In genomic region chr12:120841525-120841924, GRCh38 we compare ENCODE assay signal across 22 cellular contexts.
A peak's percentile ranks its signal among the peaks of the same experiment; 100 is the strongest.
DNase-seq lines count a peak whose midpoint lies in the region; ATAC-seq, FAIRE-seq and TF ChIP-seq lines count a peak whose summit lies in the region.
"Had no signal": no experiment of that assay in that cellular context is flagged by ENCODE, and none has a peak within 500 bp of the region (broad histone marks: within the 10 kb centered on the region; RNA-seq: fewer than 3 reads in every experiment).

No MANE protein-coding gene starts in this region.

- H3K9ac ChIP-seq in GM12878 (ENCODE audit: control insufficient read depth, insufficient read depth, low read length), result no peak overlapping the region
- H3K9ac ChIP-seq: BLaER1 treated with 17β-estradiol and CSF1 and Interleukin-3, amounts not matched to agents 10 nM and 100 nM had no signal

- H3K79me2 ChIP-seq in GM12878 (ENCODE audit: control insufficient read depth, insufficient read depth, low read length), result peaks cover 49% of the 10 kb centered on the region

- WGBS in GM12878 (ENCODE audit: insufficient coverage, insufficient replicate concordance, low lambda C conversion rate, missing lambda C conversion rate), result 91% methylated on average over 3 of the region's 3 CpGs

- no peak for TF ChIP-seq EP300 in GM12878 (IDR thresholded peaks at IDR 0.05; ENCODE audit: borderline replicate concordance in 1 of 2, control insufficient read depth in 1 of 2, low read depth in 2 of 2, low read length in 2 of 2)

- no peak for TF ChIP-seq CTCF in GM12878 (IDR thresholded peaks at IDR 0.05 in 2 of 3, conservative IDR thresholded peaks at IDR 0.05 in 1 of 3; ENCODE audit: control insufficient read depth in 2 of 3, extremely low read depth in 1 of 3, insufficient read depth in 1 of 3, low read depth in 3 of 3, low read length in 3 of 3)

- H3K9me3 ChIP-seq in GM12878 (replicated peaks; ENCODE audit: control insufficient read depth, insufficient read depth, low read length) (no peaks in the 10 kb centered on the region; the same call in 2 of the 3 replicates), T-helper 17 cell (ENCODE audit: control insufficient read depth, low read length, poor library complexity, severe bottlenecking) (no peaks in the 10 kb centered on the region)
- H3K9me3 ChIP-seq: A549, SJSA1 had no signal

- intact Hi-C loops in GM12878 (cut with micrococcal nuclease; ENCODE audit: unreplicated experiment), result no loop called here

- H3K27me3 ChIP-seq in GM12878 (replicated peaks in 1 of 2; ENCODE audit: control insufficient read depth in 2 of 2, insufficient read depth in 2 of 2, low read length in 1 of 2) (no peaks in the 10 kb centered on the region), layer of hippocampus (ENCODE audit: control insufficient read depth, insufficient read depth, low read length) (no peaks in the 10 kb centered on the region)
- H3K27me3 ChIP-seq: BLaER1 treated with 17β-estradiol and CSF1 and Interleukin-3, amounts not matched to agents 10 nM and 100 nM; SJSA1 had no signal

- H3K4me2 ChIP-seq in GM12878 (ENCODE audit: control insufficient read depth, insufficient read depth), result no peak overlapping the region
- H3K4me2 ChIP-seq: A549; BLaER1 treated with 17β-estradiol and CSF1 and Interleukin-3, amounts not matched to agents 10 nM and 100 nM had no signal

- POLR2A ChIA-PET in GM12878 (lab: Charles Lee), result interaction anchor here (1.0 kb wide), 1 partner anchor 31 kb away, joined by 4 read pairs; no protein-coding TSS in a partner anchor

- TF ChIP-seq RAD21 in GM12878 (IDR thresholded peaks at IDR 0.05; ENCODE audit: insufficient read depth, low read depth, low read length), result no peak

- peaks cover 24% of the 10 kb centered on the region for H3K4me1 ChIP-seq in GM12878 (ENCODE audit: control insufficient read depth, insufficient read depth, low read length)
- H3K4me1 ChIP-seq: A549 had no signal

- H3K4me3 ChIP-seq in GM12878, result no peak overlapping the region
- H3K4me3 ChIP-seq: A549; BLaER1 treated with 17β-estradiol and CSF1 and Interleukin-3, amounts not matched to agents 10 nM and 100 nM; SJSA1 had no signal

- peaks cover 2% of the 10 kb centered on the region for H3K36me3 Mint-ChIP-seq in T-helper 17 cell (ENCODE audit: low read depth)

- SMC1A ChIA-PET in GM12878 (lab: Charles Lee; ENCODE audit: uncharacterized antibody, unreplicated experiment), result interaction anchor here (1.4 kb wide), 1 partner anchor 9 kb away, joined by 3 read pairs; no protein-coding TSS in a partner anchor

- CTCF ChIA-PET in GM12878 (lab: Yijun Ruan, JAX), result no interaction called here

- peaks cover 36% of the 10 kb centered on the region for H3K4me1 Mint-ChIP-seq in T-helper 17 cell

- no peaks in the 10 kb centered on the region for H4K20me1 ChIP-seq in GM12878 (ENCODE audit: control insufficient read depth, insufficient read depth)

- no TSS peak for BruUV-seq in GM12878 (replicated peaks; lab: Mats Ljungman, UMichigan)

- FAIRE-seq in GM18507 (lab: Jason Lieb, UNC), result peak; percentile 57
- FAIRE-seq in GM12878 (lab: Jason Lieb, UNC), result peak; percentile 13
- FAIRE-seq: A549, H54 had no signal

- peak; percentile 61 for ATAC-seq in GM12878
- ATAC-seq in T-helper 17 cell, result no peak
- no peak for ATAC-seq in stimulated activated naive CD8-positive, alpha-beta T cell treated with anti-CD3 and anti-CD28 coated beads, Interleukin-15, Interleukin-2, amounts not matched to agents 100 U/mL and 50 U/mL, for 24 hours
- ATAC-seq in HG02885 (IDR thresholded peaks at IDR 0.05; ENCODE audit: poor library complexity, unreplicated experiment), result no peak
- ATAC-seq: A549; CD8-positive, alpha-beta T cell; Panc1 had no signal

- DNase-seq in GM18507 (ENCODE audit: extremely low spot score, insufficient read length, low read depth) (no peak), GM12878 (ENCODE audit: low read depth, low spot score) (no peak), substantia nigra (lab: John Stamatoyannopoulos, UW) (no peak), T-helper 17 cell (no peak), RPMI8226 (no peak)
- no peak for DNase-seq in stimulated activated naive CD8-positive, alpha-beta T cell treated with anti-CD3 and anti-CD28 coated beads, Interleukin-15, Interleukin-2, amounts not matched to agents 100 U/mL and 50 U/mL, for 24 hours
- DNase-seq: CD8-positive, alpha-beta T cell; DMS53; EL; HFFc6; NCI-H1417 treated with DMSO at 0.1 percent for 48 hours; NCI-H187 treated with DMSO at 0.1 percent for 48 hours; NCI-H345; NCI-H526 treated with DMSO at 0.1 percent for 48 hours had no signal

- H3K27ac Mint-ChIP-seq in T-helper 17 cell, result no peak overlapping the region
- H3K27ac Mint-ChIP-seq: HFFc6 had no signal

- H3K27me3 Mint-ChIP-seq in T-helper 17 cell, result no peaks in the 10 kb centered on the region

- H3K27ac ChIP-seq in GM12878 (ENCODE audit: control insufficient read depth, insufficient read depth) (no peak overlapping the region), layer of hippocampus (ENCODE audit: low read depth, low read length) (peak overlapping the region; percentile 74), substantia nigra (ENCODE audit: low read depth, low read length, poor library complexity, severe bottlenecking) (peak overlapping the region; percentile 79)
- H3K27ac ChIP-seq: A549; BLaER1 treated with 17β-estradiol and CSF1 and Interleukin-3, amounts not matched to agents 10 nM and 100 nM; HL-60; SJSA1 had no signal

- H3K4me3 Mint-ChIP-seq in T-helper 17 cell, result no peak overlapping the region
- H3K4me3 Mint-ChIP-seq: CD8-positive, alpha-beta T cell; HFFc6 had no signal

- in situ Hi-C loops in GM12878 (cut with MboI), result no loop called here

- H3K36me3 ChIP-seq in GM12878 (ENCODE audit: control insufficient read depth in 2 of 2, insufficient read depth in 2 of 2, low read length in 1 of 2), result peaks cover 0 to 4% of the 10 kb centered on the region in 2 experiments; a peak in 1 of 4 replicates
- H3K36me3 ChIP-seq: SJSA1 had no signal

- no peak for TF ChIP-seq POLR2A in GM12878 (IDR thresholded peaks at IDR 0.05; ENCODE audit: low read depth, low read length)

- H2AFZ ChIP-seq in GM12878 (ENCODE audit: control insufficient read depth, low read depth, low read length), result no peak overlapping the region

- RAD21 ChIA-PET in GM12878 (lab: Charles Lee; ENCODE audit: unreplicated experiment), result interaction anchor here (0.9 to 1.0 kb wide), 2 partner anchors 12 to 31 kb away, joined by 3 read pairs; no protein-coding TSS in a partner anchor

TF ChIP-seq in GM12878, 131 proteins besides CTCF, POLR2A, EP300 and RAD21:
- TF ChIP-seq E2F4 (IDR thresholded peaks at IDR 0.05; ENCODE audit: low read depth, low read length), result no peak
- TF ChIP-seq NR2F1 (conservative IDR thresholded peaks at IDR 0.05), result peak; percentile 71
